ENCODE assay signal across 20 cellular contexts in genomic region chr1:58966917-58967733, GRCh38.
DNase-seq lines count a peak whose midpoint lies in the region; ATAC-seq lines count a peak whose summit lies in the region.
"Had no signal": no experiment of that assay in that cellular context is flagged by ENCODE, and none has a peak within 500 bp of the region (broad histone marks: within the 10 kb centered on the region; RNA-seq: fewer than 3 reads in every experiment).

No MANE protein-coding gene starts in this region.

- no peaks in the 10 kb centered on the region for H3K9me3 Mint-ChIP-seq in activated CD4-positive, alpha-beta T cell treated with anti-CD3 and anti-CD28 coated beads for 36 hours (ENCODE audit: low read depth)
- peaks cover 3% of the 10 kb centered on the region for H3K9me3 Mint-ChIP-seq in activated CD4-positive, alpha-beta T cell treated with anti-CD3 and anti-CD28 coated beads, Interleukin-2, amount 10 ng/mL, durations not matched to agents 7 days and 5 days
- no peaks in the 10 kb centered on the region for H3K9me3 Mint-ChIP-seq in activated naive CD8-positive, alpha-beta T cell treated with anti-CD3 and anti-CD28 coated beads, Interleukin-2, amount 50 U/mL, for 24 hours
- H3K9me3 Mint-ChIP-seq: dendritic cell treated with granulocyte-macrophage colony-stimulating factor and Interleukin-4, amounts not matched to agents 40 ng/mL and 50 ng/mL, for 4 days had no signal

- no peaks in the 10 kb centered on the region for H3K9me3 ChIP-seq in Karpas-422 (ENCODE audit: low read length)
- no peaks in the 10 kb centered on the region for H3K9me3 ChIP-seq in skeletal muscle tissue (ENCODE audit: control insufficient read depth in 3 of 3, low read length in 3 of 3)
- H3K9me3 ChIP-seq: A549 had no signal

- H3K27ac Mint-ChIP-seq in activated CD4-positive, alpha-beta T cell treated with anti-CD3 and anti-CD28 coated beads for 36 hours, result peak overlapping the region; percentile 21
- H3K27ac Mint-ChIP-seq in activated CD4-positive, alpha-beta T cell treated with anti-CD3 and anti-CD28 coated beads, Interleukin-2, amount 10 ng/mL, durations not matched to agents 7 days and 5 days, result no peak overlapping the region
- peak overlapping the region; percentile 54 for H3K27ac Mint-ChIP-seq in activated naive CD8-positive, alpha-beta T cell treated with anti-CD3 and anti-CD28 coated beads, Interleukin-2, amount 50 U/mL, for 24 hours

- H3K4me1 Mint-ChIP-seq in activated CD4-positive, alpha-beta T cell treated with anti-CD3 and anti-CD28 coated beads for 36 hours, result peaks cover 24% of the 10 kb centered on the region
- peaks cover 40% of the 10 kb centered on the region for H3K4me1 Mint-ChIP-seq in activated CD4-positive, alpha-beta T cell treated with anti-CD3 and anti-CD28 coated beads, Interleukin-2, amount 10 ng/mL, durations not matched to agents 7 days and 5 days
- H3K4me1 Mint-ChIP-seq in activated naive CD8-positive, alpha-beta T cell treated with anti-CD3 and anti-CD28 coated beads, Interleukin-2, amount 50 U/mL, for 24 hours, result peaks cover 32% of the 10 kb centered on the region

- no peak overlapping the region for H2AFZ ChIP-seq in Karpas-422 (ENCODE audit: low read length)
- H2AFZ ChIP-seq: GM23248 had no signal

- H3K36me3 Mint-ChIP-seq in activated CD4-positive, alpha-beta T cell treated with anti-CD3 and anti-CD28 coated beads for 36 hours (ENCODE audit: low read depth), result no peaks in the 10 kb centered on the region
- H3K36me3 Mint-ChIP-seq in activated CD4-positive, alpha-beta T cell treated with anti-CD3 and anti-CD28 coated beads, Interleukin-2, amount 10 ng/mL, durations not matched to agents 7 days and 5 days (ENCODE audit: low read depth), result peaks cover 9% of the 10 kb centered on the region
- H3K36me3 Mint-ChIP-seq in activated naive CD8-positive, alpha-beta T cell treated with anti-CD3 and anti-CD28 coated beads, Interleukin-2, amount 50 U/mL, for 24 hours (ENCODE audit: low read depth), result no peaks in the 10 kb centered on the region

- CTCF ChIA-PET in activated CD4-positive, alpha-beta T cell treated with anti-CD3 and anti-CD28 coated beads for 36 hours (lab: Charles Lee), result no interaction called here
- CTCF ChIA-PET in activated CD4-positive, alpha-beta T cell treated with anti-CD3 and anti-CD28 coated beads, Interleukin-2, amount 10 ng/mL, durations not matched to agents 7 days and 5 days (lab: Charles Lee), result interaction anchor here (0.7 to 3.7 kb wide), 5 partner anchors 10 to 185 kb away, joined by 3 to 16 read pairs (median 4); no protein-coding TSS in a partner anchor

- H3K27me3 ChIP-seq in Karpas-422 (ENCODE audit: low read length), result no peaks in the 10 kb centered on the region
- H3K27me3 ChIP-seq in skeletal muscle tissue (ENCODE audit: control insufficient read depth in 3 of 3, insufficient read depth in 3 of 3, low read length in 3 of 3), result no peaks in the 10 kb centered on the region

- H4K20me1 ChIP-seq in Karpas-422 (ENCODE audit: insufficient read depth, low read depth, low read length), result no peaks in the 10 kb centered on the region

- H3K4me1 ChIP-seq in Karpas-422 (ENCODE audit: low read length) (peaks cover 16% of the 10 kb centered on the region), skeletal muscle tissue (ENCODE audit: control insufficient read depth in 3 of 3, insufficient read depth in 3 of 3, low read length in 3 of 3) (peaks cover 38 to 55% (median 49%) of the 10 kb centered on the region in 3 donors)

- H3K4me3 Mint-ChIP-seq in activated CD4-positive, alpha-beta T cell treated with anti-CD3 and anti-CD28 coated beads for 36 hours, result no peak overlapping the region
- no peak overlapping the region for H3K4me3 Mint-ChIP-seq in activated CD4-positive, alpha-beta T cell treated with anti-CD3 and anti-CD28 coated beads, Interleukin-2, amount 10 ng/mL, durations not matched to agents 7 days and 5 days
- H3K4me3 Mint-ChIP-seq in activated naive CD8-positive, alpha-beta T cell treated with anti-CD3 and anti-CD28 coated beads, Interleukin-2, amount 50 U/mL, for 24 hours, result no peak overlapping the region
- H3K4me3 Mint-ChIP-seq: dendritic cell treated with granulocyte-macrophage colony-stimulating factor and Interleukin-4, amounts not matched to agents 40 ng/mL and 50 ng/mL, for 4 days had no signal

- peak overlapping the region; percentile 12 for H3K4me2 ChIP-seq in Karpas-422 (ENCODE audit: low read depth, low read length, poor library complexity, severe bottlenecking)
- H3K4me2 ChIP-seq: A549 had no signal

- H3K27ac ChIP-seq in Karpas-422 (ENCODE audit: low read length), result no peak overlapping the region
- H3K27ac ChIP-seq in skeletal muscle tissue (ENCODE audit: low read depth, low read length), result peak overlapping the region; percentile 49
- H3K27ac ChIP-seq: A549, GM23248 had no signal

- H3K4me3 ChIP-seq in Karpas-422 (ENCODE audit: low read length) (no peak overlapping the region), skeletal muscle tissue (ENCODE audit: low read length in 3 of 3) (peak overlapping the region in 1 of 3 donors; percentile 0)
- H3K4me3 ChIP-seq: A549, GM23248 had no signal

- ATAC-seq in activated CD4-positive, alpha-beta T cell treated with anti-CD3 and anti-CD28 coated beads for 36 hours, result no peak
- no peak for ATAC-seq in activated naive CD8-positive, alpha-beta T cell treated with anti-CD3 and anti-CD28 coated beads, Interleukin-2, amount 50 U/mL, for 24 hours
- ATAC-seq in HG03159 (IDR thresholded peaks at IDR 0.05; ENCODE audit: unreplicated experiment), result no peak
- ATAC-seq: A549, Right ventricle myocardium inferior had no signal

- H3K9ac ChIP-seq in Karpas-422 (ENCODE audit: low read length) (no peak overlapping the region), skeletal muscle tissue (ENCODE audit: low read depth in 1 of 3, low read length in 3 of 3) (no peak overlapping the region)
- H3K9ac ChIP-seq: GM23248 had no signal

- intact Hi-C loops in activated CD4-positive, alpha-beta T cell treated with anti-CD3 and anti-CD28 coated beads for 36 hours (cut with DNase I, micrococcal nuclease), result no loop called here

- DNase-seq in activated CD4-positive, alpha-beta T cell treated with anti-CD3 and anti-CD28 coated beads for 36 hours, result no peak
- DNase-seq in activated CD4-positive, alpha-beta T cell treated with anti-CD3 and anti-CD28 coated beads, Interleukin-2, amount 10 ng/mL, durations not matched to agents 7 days and 5 days, result no peak
- DNase-seq in Karpas-422, result no peak
- DNase-seq in activated naive CD8-positive, alpha-beta T cell treated with anti-CD3 and anti-CD28 coated beads, Interleukin-2, amount 50 U/mL, for 24 hours, result no peak
- no peak for DNase-seq in NCI-H1092 (lab: John Stamatoyannopoulos, UW)
- DNase-seq in NCI-H2227 (lab: John Stamatoyannopoulos, UW; ENCODE audit: unreplicated experiment), result no peak
- DNase-seq: activated CD4-positive, alpha-beta T cell treated with anti-CD3 and anti-CD28 coated beads for 48 hours; activated CD8-positive, alpha-beta memory T cell treated with anti-CD3 and anti-CD28 coated beads, Interleukin-2, amount 50 U/mL, for 48 hours; amniotic stem cell; GM23248; mammary epithelial cell; NCI-H1436 treated with DMSO at 0.1 percent for 48 hours; NCI-H69; right cardiac atrium; stimulated activated CD4-positive, alpha-beta T cell treated with anti-CD3 and anti-CD28 coated beads, Interleukin-15, amount 100 ng/mL, for 24 hours had no signal

- H3K9me2 ChIP-seq in Karpas-422 (replicated peaks; ENCODE audit: insufficient read depth, low read length), result no peaks in the 10 kb centered on the region

- H3K27me3 Mint-ChIP-seq in activated CD4-positive, alpha-beta T cell treated with anti-CD3 and anti-CD28 coated beads for 36 hours, result no peaks in the 10 kb centered on the region
- no peaks in the 10 kb centered on the region for H3K27me3 Mint-ChIP-seq in activated CD4-positive, alpha-beta T cell treated with anti-CD3 and anti-CD28 coated beads, Interleukin-2, amount 10 ng/mL, durations not matched to agents 7 days and 5 days
- H3K27me3 Mint-ChIP-seq in activated naive CD8-positive, alpha-beta T cell treated with anti-CD3 and anti-CD28 coated beads, Interleukin-2, amount 50 U/mL, for 24 hours, result no peaks in the 10 kb centered on the region

- POLR2A ChIA-PET in activated CD4-positive, alpha-beta T cell treated with anti-CD3 and anti-CD28 coated beads for 36 hours (lab: Charles Lee), result no interaction called here
- POLR2A ChIA-PET in activated CD4-positive, alpha-beta T cell treated with anti-CD3 and anti-CD28 coated beads, Interleukin-2, amount 10 ng/mL, durations not matched to agents 7 days and 5 days (lab: Charles Lee), result no interaction called here

- H3K36me3 ChIP-seq in Karpas-422 (ENCODE audit: insufficient read depth, low read length), result no peaks in the 10 kb centered on the region
- H3K36me3 ChIP-seq in skeletal muscle tissue (ENCODE audit: control insufficient read depth in 3 of 3, insufficient read depth in 3 of 3, low read length in 3 of 3), result no peaks in the 10 kb centered on the region

- H3K79me2 ChIP-seq in Karpas-422 (ENCODE audit: low read length), result no peaks in the 10 kb centered on the region
